Comparison of ENCODE assay signal across 9 cellular contexts in the genomic region with DNA sequence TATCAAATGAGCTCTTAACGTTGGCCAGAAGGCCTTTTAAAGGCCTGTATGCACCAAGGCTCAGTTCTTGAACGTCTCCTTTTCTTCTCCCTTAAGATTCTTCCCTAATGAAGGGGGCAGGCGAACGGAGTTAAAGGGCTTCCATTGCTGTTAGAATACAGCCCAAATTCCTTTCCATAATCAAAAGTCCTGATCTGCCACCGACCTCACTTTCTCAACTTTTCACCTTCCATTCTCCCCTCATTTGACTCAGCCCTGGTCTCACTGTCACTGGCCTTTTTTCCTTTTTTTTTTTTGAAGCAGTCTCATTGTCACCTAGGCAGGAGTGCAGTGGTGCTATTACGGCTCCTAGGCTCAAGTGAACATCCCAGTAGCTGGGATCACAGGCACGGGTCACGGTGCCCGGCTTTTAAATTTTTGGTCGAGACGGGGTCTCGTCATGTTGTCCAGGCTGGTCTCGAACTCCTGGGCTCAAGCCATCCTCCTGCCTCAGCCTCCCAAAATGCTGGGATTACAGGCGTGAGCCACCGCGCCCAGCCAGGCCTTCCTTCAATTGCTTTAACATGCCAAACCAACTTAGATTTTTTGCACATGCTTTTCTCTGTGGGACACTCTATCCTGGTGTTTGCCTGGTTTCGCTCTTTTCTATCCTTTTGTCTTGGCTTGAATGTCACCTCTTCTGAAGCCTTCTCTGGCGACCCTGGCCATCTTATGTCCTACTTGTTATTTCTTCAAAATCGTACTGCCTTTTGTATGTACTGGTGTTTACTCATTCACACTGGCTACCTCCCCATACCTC. TPM values are rescaled to one million over a fixed set of nuclear protein-coding genes. Genes with fewer than 3 reads are reported as not detected.
A peak's percentile ranks its signal among the peaks of the same experiment; 100 is the strongest.
DNase-seq lines count a peak whose midpoint lies in the region; ATAC-seq and TF ChIP-seq lines count a peak whose summit lies in the region.
"Had no signal": no experiment of that assay in that cellular context is flagged by ENCODE, and none has a peak within 500 bp of the region (broad histone marks: within the 10 kb centered on the region; RNA-seq: fewer than 3 reads in every experiment).

No MANE protein-coding gene starts in this region.

- peak overlapping the region; percentile 80 for H3K9ac ChIP-seq in HCT116 (ENCODE audit: low read length)

- intact Hi-C loops in HCT116 (cut with micrococcal nuclease): no loop called here
- intact Hi-C loops in testis (cut with DNase I; ENCODE audit: low total_unique reads): no loop called here

- H3K79me2 ChIP-seq in HCT116 (ENCODE audit: insufficient read depth, low read length): peaks cover 36% of the 10 kb centered on the region

- TF ChIP-seq RAD21 in HCT116 (IDR thresholded peaks at IDR 0.05; ENCODE audit: low read depth): no peak

- H3K27ac Mint-ChIP-seq in chondrocyte (ENCODE audit: unreplicated experiment): no peak overlapping the region
- H3K27ac Mint-ChIP-seq: dendritic cell treated with granulocyte-macrophage colony-stimulating factor and Interleukin-4, amounts not matched to agents 40 ng/mL and 50 ng/mL, for 4 days had no signal

- 0 out of 2 replicates have a peak, but pooled peaks cover 5% of the 10 kb centered on the region for H3K9me2 ChIP-seq in HCT116 (ENCODE audit: insufficient read depth)

- DNase-seq in HCT116 (ENCODE audit: low read depth, low spot score) (no peak), astrocyte of the hippocampus (ENCODE audit: low read depth, low spot score) (peak; percentile 16), testis (no peak), superior temporal gyrus (ENCODE audit: extremely low spot score) (no peak), dedifferentiated amniotic fluid mesenchymal stem cell (ENCODE audit: extremely low spot score) (no peak), chondrocyte (ENCODE audit: low spot score) (no peak), occipital lobe (lab: John Stamatoyannopoulos, UW) (no peak)

- H3K4me3 Mint-ChIP-seq in chondrocyte (ENCODE audit: unreplicated experiment): no peak overlapping the region
- H3K4me3 Mint-ChIP-seq: dendritic cell treated with granulocyte-macrophage colony-stimulating factor and Interleukin-4, amounts not matched to agents 40 ng/mL and 50 ng/mL, for 4 days had no signal

- no peak for TF ChIP-seq CTCF in HCT116 (IDR thresholded peaks at IDR 0.05 in 2 of 3, conservative IDR thresholded peaks at IDR 0.05 in 1 of 3; ENCODE audit: borderline replicate concordance in 1 of 3, insufficient read depth in 1 of 3, low read depth in 2 of 3, low read length in 2 of 3)
- no peak for TF ChIP-seq CTCF in testis (IDR thresholded peaks at IDR 0.05)
- TF ChIP-seq CTCF in chondrocyte (IDR thresholded peaks at IDR 0.05): no peak

- no peak for TF ChIP-seq POLR2A in HCT116 (IDR thresholded peaks at IDR 0.05; ENCODE audit: borderline replicate concordance, extremely low read depth, insufficient read depth, insufficient read length)
- TF ChIP-seq POLR2A in testis (IDR thresholded peaks at IDR 0.05): no peak

- no peaks in the 10 kb centered on the region for H3K36me3 Mint-ChIP-seq in chondrocyte (ENCODE audit: low read depth)

- peaks cover 8 to 17% of the 10 kb centered on the region in 2 experiments; a peak in 2 of 4 replicates for H3K4me1 ChIP-seq in HCT116 (ENCODE audit: control insufficient read depth in 1 of 2, insufficient read depth in 2 of 2, low read length in 2 of 2)
- H3K4me1 ChIP-seq in testis: peaks cover 19% of the 10 kb centered on the region

- no peaks in the 10 kb centered on the region for H3K9me3 Mint-ChIP-seq in chondrocyte (ENCODE audit: low read depth)
- H3K9me3 Mint-ChIP-seq: dendritic cell treated with granulocyte-macrophage colony-stimulating factor and Interleukin-4, amounts not matched to agents 40 ng/mL and 50 ng/mL, for 4 days had no signal

- TSS peak; percentile 73 for BruUV-seq in HCT116 (replicated peaks; lab: Mats Ljungman, UMichigan)

- CTCF ChIA-PET in HCT116 (lab: Charles Lee): interaction anchor here (0.6 to 2.0 kb wide), 4 partner anchors 9 to 140 kb away, joined by 3 to 15 read pairs (median 3); a partner anchor contains a TSS

- H2AFZ ChIP-seq in HCT116 (ENCODE audit: low read depth, low read length, poor library complexity, severe bottlenecking): peak overlapping the region; percentile 75

- H3K4me1 Mint-ChIP-seq in chondrocyte (ENCODE audit: low read depth): peaks cover 15% of the 10 kb centered on the region

- RAD21 ChIA-PET in HCT116 (lab: Charles Lee; ENCODE audit: low non-redundant PET in 1 of 2, low total read pairs in 2 of 2, uncharacterized antibody in 2 of 2, unreplicated experiment in 2 of 2): no interaction called here

- peak overlapping the region; percentile 84 for H3K4me2 ChIP-seq in HCT116 (ENCODE audit: low read length)

- no peaks in the 10 kb centered on the region for H3K27me3 Mint-ChIP-seq in chondrocyte (ENCODE audit: low read depth)
- H3K27me3 Mint-ChIP-seq: dendritic cell treated with granulocyte-macrophage colony-stimulating factor and Interleukin-4, amounts not matched to agents 40 ng/mL and 50 ng/mL, for 4 days had no signal

- ATAC-seq in HCT116: no peak

- H3K9me3 ChIP-seq in HCT116 (ENCODE audit: control insufficient read depth in 1 of 2, insufficient read depth in 1 of 2, low read depth in 1 of 2, low read length in 2 of 2) (no peaks in the 10 kb centered on the region), testis (no peaks in the 10 kb centered on the region)

- H3K27ac ChIP-seq in HCT116 (ENCODE audit: low read depth, low read length): peak overlapping the region; percentile 97
- H3K27ac ChIP-seq in layer of hippocampus (ENCODE audit: low read depth, low read length): peak overlapping the region; percentile 98
- peak overlapping the region; percentile 94 to 99 for H3K27ac ChIP-seq in testis

- H3K27me3 ChIP-seq in HCT116 (ENCODE audit: insufficient read depth, low read length): no peaks in the 10 kb centered on the region
- no peaks in the 10 kb centered on the region for H3K27me3 ChIP-seq in layer of hippocampus (ENCODE audit: control insufficient read depth, insufficient read depth, low read length)
- no peaks in the 10 kb centered on the region for H3K27me3 ChIP-seq in testis

- POLR2A ChIA-PET in HCT116 (lab: Charles Lee): interaction anchor here (1.1 to 2.6 kb wide), 2 partner anchors 9 to 19 kb away, joined by 5 to 19 read pairs; a partner anchor contains a TSS

- H3K4me3 ChIP-seq in HCT116 (replicated peaks in 1 of 2; ENCODE audit: low read depth in 1 of 2, low read length in 2 of 2): peak overlapping the region; percentile 85 to 87
- H3K4me3 ChIP-seq in testis: peak overlapping the region; percentile 90 to 92

- no peaks in the 10 kb centered on the region for H4K20me1 ChIP-seq in HCT116 (ENCODE audit: insufficient read depth)

- H3K36me3 ChIP-seq in HCT116 (ENCODE audit: control insufficient read depth in 1 of 2, insufficient read depth in 2 of 2, low read length in 2 of 2) (no peaks in the 10 kb centered on the region), testis (ENCODE audit: low read depth, missing control alignments) (no peaks in the 10 kb centered on the region)

- 35 to 37% methylated on average over 19 of the region's 19 CpGs for WGBS in testis, 2 donors

TF ChIP-seq in HCT116, 20 proteins besides CTCF, POLR2A, EP300 and RAD21 (continues in another document):
- no peak for TF ChIP-seq EZH2phosphoT487 (IDR thresholded peaks at IDR 0.05; ENCODE audit: borderline replicate concordance)
- no peak for TF ChIP-seq ZFX (IDR thresholded peaks at IDR 0.05)
- no peak for TF ChIP-seq TCF7L2 (IDR thresholded peaks at IDR 0.05; ENCODE audit: borderline replicate concordance, extremely low read depth, insufficient read depth, insufficient read length)
- TF ChIP-seq, protein P1, sequence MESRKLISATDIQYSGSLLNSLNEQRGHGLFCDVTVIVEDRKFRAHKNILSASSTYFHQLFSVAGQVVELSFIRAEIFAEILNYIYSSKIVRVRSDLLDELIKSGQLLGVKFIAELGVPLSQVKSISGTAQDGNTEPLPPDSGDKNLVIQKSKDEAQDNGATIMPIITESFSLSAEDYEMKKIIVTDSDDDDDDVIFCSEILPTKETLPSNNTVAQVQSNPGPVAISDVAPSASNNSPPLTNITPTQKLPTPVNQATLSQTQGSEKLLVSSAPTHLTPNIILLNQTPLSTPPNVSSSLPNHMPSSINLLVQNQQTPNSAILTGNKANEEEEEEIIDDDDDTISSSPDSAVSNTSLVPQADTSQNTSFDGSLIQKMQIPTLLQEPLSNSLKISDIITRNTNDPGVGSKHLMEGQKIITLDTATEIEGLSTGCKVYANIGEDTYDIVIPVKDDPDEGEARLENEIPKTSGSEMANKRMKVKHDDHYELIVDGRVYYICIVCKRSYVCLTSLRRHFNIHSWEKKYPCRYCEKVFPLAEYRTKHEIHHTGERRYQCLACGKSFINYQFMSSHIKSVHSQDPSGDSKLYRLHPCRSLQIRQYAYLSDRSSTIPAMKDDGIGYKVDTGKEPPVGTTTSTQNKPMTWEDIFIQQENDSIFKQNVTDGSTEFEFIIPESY (IDR thresholded peaks at IDR 0.05; ENCODE audit: extremely low read depth, insufficient replicate concordance, low read length): no peak
- TF ChIP-seq EGR1 (IDR thresholded peaks at IDR 0.05; ENCODE audit: low read depth): no peak
- TF ChIP-seq SP1 (IDR thresholded peaks at IDR 0.05; ENCODE audit: low read depth): no peak
- TF ChIP-seq EZH2 (IDR thresholded peaks at IDR 0.05): no peak
- no peak for TF ChIP-seq SRF (IDR thresholded peaks at IDR 0.05; ENCODE audit: low read depth)

RNA-seq across cellular contexts. Expression of a gene that starts 0.6 kb away (rescaled TPM):
- total RNA-seq in HCT116 (2021; ENCODE audit: unreplicated experiment): 78.4 TPM
- polyA plus RNA-seq in HCT116 (2012): 23.7 and 29.0 TPM in 2 replicates
- 10 to 100 TPM; 35.1 to 37.0 TPM for total RNA-seq in testis
- polyA plus RNA-seq in testis (ENCODE audit: insufficient read depth, low read depth, low replicate concordance): 36.1 TPM
- 135 to 142 TPM (median 136 TPM) in 3 replicates for total RNA-seq in chondrocyte
- 147 TPM for total RNA-seq in occipital lobe

RNA-seq across cellular contexts. Expression of a gene that starts 19.0 kb away (rescaled TPM):
- total RNA-seq in HCT116 (2021; ENCODE audit: unreplicated experiment): 34.4 TPM
- 18.2 and 18.4 TPM in 2 replicates for polyA plus RNA-seq in HCT116 (2012)
- 10 to 100 TPM; 11.5 to 20.4 TPM for total RNA-seq in testis
- polyA plus RNA-seq in testis (ENCODE audit: insufficient read depth, low read depth, low replicate concordance): 12.0 TPM
- total RNA-seq in chondrocyte: 5.0 to 6.9 TPM (median 5.2 TPM) in 3 replicates
- total RNA-seq in occipital lobe: 9.4 TPM
